Comparison of ENCODE assay signal across 5 cellular contexts in the genomic region with DNA sequence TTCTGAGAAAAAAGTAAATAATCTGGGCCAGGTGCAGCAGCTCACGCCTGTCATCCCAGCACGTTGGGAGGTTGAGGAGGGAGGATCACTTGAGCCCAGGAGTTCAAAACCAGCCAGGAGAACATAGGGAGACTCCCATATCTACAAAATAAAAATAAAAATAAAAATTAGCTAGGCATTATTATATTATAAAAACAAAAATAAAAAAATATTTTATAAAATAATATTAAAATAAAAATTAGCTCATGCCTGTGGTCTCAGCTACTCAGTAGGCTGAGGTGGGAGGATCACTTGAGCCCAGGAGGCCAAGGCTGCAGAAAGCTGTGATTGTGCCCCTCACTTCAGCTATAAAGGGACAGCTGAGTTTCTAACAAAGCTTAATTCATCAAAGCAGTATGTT.
"Had no signal": no experiment of that assay in that cellular context is flagged by ENCODE, and none has a peak within 500 bp of the region (broad histone marks: within the 10 kb centered on the region; RNA-seq: fewer than 3 reads in every experiment).

No MANE protein-coding gene starts in this region.

- H3K27ac Mint-ChIP-seq: GM23338 had no signal

- ATAC-seq: GM23338, K562 had no signal

- H3K4me3 Mint-ChIP-seq: GM23338, H9 had no signal

- H3K4me1 Mint-ChIP-seq: GM23338, H9 had no signal

- DNase-seq: H9, HCEC 1CT, IMR-90 had no signal

- H3K9me3 Mint-ChIP-seq: GM23338 had no signal
